11 cellular contexts compared by ENCODE assay signal in the genomic region with DNA sequence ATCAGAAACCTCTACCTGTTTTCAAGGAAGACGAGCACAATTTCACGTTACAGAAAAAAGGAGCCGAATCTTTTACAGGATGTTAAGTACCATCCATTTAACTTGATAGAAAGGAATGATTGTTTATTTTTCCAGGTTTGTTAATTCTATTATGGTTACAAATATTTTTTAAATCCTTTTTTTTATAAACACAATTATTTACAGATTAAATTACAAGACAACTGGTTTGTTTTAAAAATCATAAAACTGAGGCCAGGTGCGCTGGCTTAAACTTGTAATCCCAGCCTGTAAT. TPM values are rescaled to one million over a fixed set of nuclear protein-coding genes. Genes with fewer than 3 reads are reported as not detected.
DNase-seq lines count a peak whose midpoint lies in the region; ATAC-seq and TF ChIP-seq lines count a peak whose summit lies in the region.
"Had no signal": no experiment of that assay in that cellular context is flagged by ENCODE, and none has a peak within 500 bp of the region (broad histone marks: within the 10 kb centered on the region; RNA-seq: fewer than 3 reads in every experiment).

No MANE protein-coding gene starts in this region.

- TF ChIP-seq POLR2A in transverse colon (IDR thresholded peaks at IDR 0.05) = no peak

- in situ Hi-C loops in mammary epithelial cell (cut with MboI; ENCODE audit: low sequenced_read_pairs in 2 of 2) (no loop called here), transverse colon (cut with MboI; ENCODE audit: low pct_ligation_motif_present in 1 of 4, low pct_unique_long_range_greater_than_20kb in 1 of 4, low sequenced_read_pairs in 3 of 4) (no loop called here)

- no peaks in the 10 kb centered on the region for H3K9me3 ChIP-seq in mammary epithelial cell (replicated peaks; ENCODE audit: insufficient read depth, low read length)
- no peaks in the 10 kb centered on the region for H3K9me3 ChIP-seq in transverse colon
- H3K9me3 ChIP-seq: adrenal gland, HAP-1, neutrophil had no signal

- H3K36me3 Mint-ChIP-seq in MCF 10A (ENCODE audit: insufficient read depth, unreplicated experiment) (peaks cover 44% of the 10 kb centered on the region), immature natural killer cell (no peaks in the 10 kb centered on the region)
- H3K36me3 Mint-ChIP-seq in activated CD4-positive, alpha-beta memory T cell treated with anti-CD3 and anti-CD28 coated beads for 36 hours = peaks cover 4% of the 10 kb centered on the region

- H3K27ac ChIP-seq in mammary epithelial cell (ENCODE audit: insufficient read depth, low read depth, low read length) (no peak overlapping the region), transverse colon (peak overlapping the region in 3 of 4 donors; percentile 23 to 79 (median 57))

- no peak overlapping the region for H2AFZ ChIP-seq in mammary epithelial cell (ENCODE audit: low read depth, low read length)

- H3K27me3 ChIP-seq in mammary epithelial cell (ENCODE audit: insufficient read depth, low read length) (no peaks in the 10 kb centered on the region), transverse colon (no peaks in the 10 kb centered on the region)
- H3K27me3 ChIP-seq: adrenal gland had no signal

- no peak overlapping the region for H3K9ac ChIP-seq in mammary epithelial cell (ENCODE audit: insufficient read depth, low read length)

- no peak for ATAC-seq in GM21786 (IDR thresholded peaks at IDR 0.05; ENCODE audit: unreplicated experiment)

- CTCF ChIA-PET in MCF 10A (lab: Yijun Ruan, JAX) (interaction anchor here (0.7 to 6.8 kb wide), 3 partner anchors 22 to 57 kb away, joined by 3 to 75 read pairs (median 3); a partner anchor contains a TSS), mammary epithelial cell (lab: Charles Lee; ENCODE audit: low non-redundant PET) (no interaction called here)
- CTCF ChIA-PET in activated CD4-positive, alpha-beta memory T cell treated with anti-CD3 and anti-CD28 coated beads for 36 hours (lab: Charles Lee) = no interaction called here

- WGBS in mammary epithelial cell (ENCODE audit: low coverage, missing lambda C conversion rate) = 42% methylated on average over 4 of the region's 4 CpGs
- 14 to 24% methylated on average over 4 of the region's 4 CpGs for WGBS in transverse colon (ENCODE audit: low coverage in 1 of 2), 2 donors

- no TSS peak for BruUV-seq in MCF 10A (replicated peaks; lab: Mats Ljungman, UMichigan)
- BruUV-seq in mammary epithelial cell (replicated peaks; lab: Mats Ljungman, UMichigan) = no TSS peak

- H3K4me2 ChIP-seq in mammary epithelial cell (ENCODE audit: insufficient read depth, low read depth, low read length) = no peak overlapping the region

- H3K27ac Mint-ChIP-seq in MCF 10A (ENCODE audit: low read depth, unreplicated experiment) (no peak overlapping the region), immature natural killer cell (peak overlapping the region; percentile 85 to 93 (median 88))
- no peak overlapping the region for H3K27ac Mint-ChIP-seq in activated CD4-positive, alpha-beta memory T cell treated with anti-CD3 and anti-CD28 coated beads for 36 hours

- H3K4me1 Mint-ChIP-seq in MCF 10A (ENCODE audit: insufficient read depth, unreplicated experiment) (peaks cover 10% of the 10 kb centered on the region), immature natural killer cell (peaks cover 42 to 56% of the 10 kb centered on the region in 2 donors)
- H3K4me1 Mint-ChIP-seq in activated CD4-positive, alpha-beta memory T cell treated with anti-CD3 and anti-CD28 coated beads for 36 hours (ENCODE audit: low read depth) = peaks cover 36% of the 10 kb centered on the region

- H3K9me3 Mint-ChIP-seq in MCF 10A (ENCODE audit: unreplicated experiment) = no peaks in the 10 kb centered on the region
- H3K9me3 Mint-ChIP-seq in activated CD4-positive, alpha-beta memory T cell treated with anti-CD3 and anti-CD28 coated beads for 36 hours = peaks cover 6% of the 10 kb centered on the region
- H3K9me3 Mint-ChIP-seq in immature natural killer cell = peaks cover 0 to 5% (median 0%) of the 10 kb centered on the region in 6 donors

- no peaks in the 10 kb centered on the region for H3K79me2 ChIP-seq in mammary epithelial cell (ENCODE audit: insufficient read depth, low read length)

- H3K27me3 Mint-ChIP-seq in MCF 10A (ENCODE audit: insufficient read depth, unreplicated experiment) (no peaks in the 10 kb centered on the region), immature natural killer cell (ENCODE audit: low read depth in 3 of 3) (peaks cover 35 to 43% (median 41%) of the 10 kb centered on the region in 3 donors)
- H3K27me3 Mint-ChIP-seq in activated CD4-positive, alpha-beta memory T cell treated with anti-CD3 and anti-CD28 coated beads for 36 hours = peaks cover 16% of the 10 kb centered on the region

- H3K36me3 ChIP-seq in mammary epithelial cell (ENCODE audit: insufficient read depth, low read length) (no peaks in the 10 kb centered on the region), transverse colon (no peaks in the 10 kb centered on the region)
- H3K36me3 ChIP-seq: adrenal gland, HAP-1, neutrophil had no signal

- no peaks in the 10 kb centered on the region for H4K20me1 ChIP-seq in mammary epithelial cell (ENCODE audit: insufficient read depth, low read length)

- dilution Hi-C loops in mammary epithelial cell (cut with HindIII; ENCODE audit: low sequenced_read_pairs) = loop anchor here (5.0 kb wide), 2 partner anchors 56 to 94 kb away; a partner anchor contains a TSS

- POLR2A ChIA-PET in MCF 10A (lab: Yijun Ruan, JAX) = interaction anchor here (1.4 to 3.7 kb wide), 2 partner anchors 16 to 24 kb away, joined by 4 to 31 read pairs; no protein-coding TSS in a partner anchor
- POLR2A ChIA-PET in activated CD4-positive, alpha-beta memory T cell treated with anti-CD3 and anti-CD28 coated beads for 36 hours (lab: Charles Lee) = no interaction called here

- no peak for DNase-seq in MCF 10A (ENCODE audit: unreplicated experiment)
- DNase-seq in mammary epithelial cell = no peak
- no peak for DNase-seq in activated CD4-positive, alpha-beta memory T cell treated with anti-CD3 and anti-CD28 coated beads for 36 hours
- DNase-seq in immature natural killer cell = no peak
- DNase-seq in transverse colon = no peak
- no peak for DNase-seq in NCI-H1436 treated with DMSO at 0.1 percent for 48 hours (lab: John Stamatoyannopoulos, UW)
- no peak for DNase-seq in cardiac septum (ENCODE audit: low spot score)

- no peak for TF ChIP-seq CTCF in MCF 10A (IDR thresholded peaks at IDR 0.05; ENCODE audit: unreplicated experiment)
- TF ChIP-seq CTCF in mammary epithelial cell (conservative IDR thresholded peaks at IDR 0.05 in 1 of 2, IDR thresholded peaks at IDR 0.05 in 1 of 2; ENCODE audit: extremely low read depth in 1 of 2, insufficient read depth in 1 of 2, low read depth in 1 of 2, low read length in 2 of 2) = no peak
- TF ChIP-seq CTCF in transverse colon (IDR thresholded peaks at IDR 0.05) = no peak

- intact Hi-C loops in MCF 10A (cut with micrococcal nuclease) (loop anchor here (2.0 kb wide), 1 partner anchor 14 kb away; no protein-coding TSS in a partner anchor), mammary epithelial cell (cut with micrococcal nuclease) (loop anchor here (2.0 to 5.0 kb wide), 2 partner anchors 36 to 129 kb away; a partner anchor contains a TSS), transverse colon (cut with DNase I; ENCODE audit: low total_unique reads) (no loop called here), cardiac septum (cut with DNase I) (no loop called here)
- intact Hi-C loops in activated CD4-positive, alpha-beta memory T cell treated with anti-CD3 and anti-CD28 coated beads for 36 hours (cut with micrococcal nuclease) = loop anchor here (2.0 to 5.0 kb wide), 3 partner anchors 30 to 349 kb away; a partner anchor contains a TSS

- peaks cover 20% of the 10 kb centered on the region for H3K4me1 ChIP-seq in mammary epithelial cell (ENCODE audit: insufficient read depth, low read length)
- H3K4me1 ChIP-seq in transverse colon = peaks cover 11 to 44% (median 32%) of the 10 kb centered on the region in 4 donors

- H3K4me3 Mint-ChIP-seq in MCF 10A (ENCODE audit: unreplicated experiment) = peak overlapping the region; percentile 83
- H3K4me3 Mint-ChIP-seq in activated CD4-positive, alpha-beta memory T cell treated with anti-CD3 and anti-CD28 coated beads for 36 hours = peak overlapping the region; percentile 75
- H3K4me3 Mint-ChIP-seq in immature natural killer cell = peak overlapping the region in 4 of 5 donors; percentile 78 to 90 (median 82)

- H3K4me3 ChIP-seq in mammary epithelial cell (replicated peaks in 1 of 3; ENCODE audit: insufficient read depth in 1 of 3, low read depth in 2 of 3, low read length in 3 of 3) (no peak overlapping the region), transverse colon (no peak overlapping the region)

- TF ChIP-seq EP300 in transverse colon (IDR thresholded peaks at IDR 0.05; ENCODE audit: low read depth) = no peak

RNA-seq across cellular contexts. Expression of a gene that starts 18.2 kb away (rescaled TPM):
- 19.7 and 20.7 TPM in 2 replicates for total RNA-seq in MCF 10A (2022)
- 10 to 100 TPM in 1 of 2 donors, 1 to 10 TPM in 1; 7.7 to 10.8 TPM for total RNA-seq in mammary epithelial cell
- polyA plus RNA-seq in mammary epithelial cell = 0.78 TPM
- 6.5 TPM for polyA minus RNA-seq in mammary epithelial cell
- 1 to 10 TPM; 9.0 TPM for total RNA-seq in activated CD4-positive, alpha-beta memory T cell treated with anti-CD3 and anti-CD28 coated beads for 36 hours
- polyA plus RNA-seq in immature natural killer cell = 1 to 10 TPM; 1.7 to 4.5 (median 2.4) TPM
- 10 to 100 TPM; 12.1 to 64.3 (median 16.1) TPM for total RNA-seq in transverse colon
- 7.5 TPM for total RNA-seq in cardiac septum

RNA-seq across cellular contexts. Expression of a gene that starts 35.0 kb away (rescaled TPM):
- not detected in 2 replicates for total RNA-seq in MCF 10A (2022)
- total RNA-seq in mammary epithelial cell = not detected
- 0.54 TPM for polyA plus RNA-seq in mammary epithelial cell
- not detected for polyA minus RNA-seq in mammary epithelial cell
- not detected for total RNA-seq in activated CD4-positive, alpha-beta memory T cell treated with anti-CD3 and anti-CD28 coated beads for 36 hours
- polyA plus RNA-seq in immature natural killer cell = not detected
- not detected for total RNA-seq in transverse colon
- not detected for total RNA-seq in cardiac septum
- total RNA-seq: adrenal gland had no signal
- polyA plus RNA-seq: adrenal gland had no signal

RNA-seq across cellular contexts. Expression of a gene that starts 40.6 kb away (rescaled TPM):
- total RNA-seq in MCF 10A (2022) = 11.8 and 12.1 TPM in 2 replicates
- total RNA-seq in mammary epithelial cell = 10 to 100 TPM; 14.8 to 19.2 TPM
- 9.8 TPM for polyA plus RNA-seq in mammary epithelial cell
- 6.7 TPM for polyA minus RNA-seq in mammary epithelial cell
- total RNA-seq in activated CD4-positive, alpha-beta memory T cell treated with anti-CD3 and anti-CD28 coated beads for 36 hours = under 1 TPM in 1 of 2 experiments, not detected in 1; 0.21 TPM
- polyA plus RNA-seq in immature natural killer cell = under 1 TPM in 1 of 3 donors, not detected in 2; 0.13 TPM
- 10 to 100 TPM in 3 of 4 donors, 1 to 10 TPM in 1; 5.2 to 16.3 (median 15.5) TPM for total RNA-seq in transverse colon
- total RNA-seq in cardiac septum = 6.5 TPM

RNA-seq across cellular contexts. Expression of a gene that starts 53.9 kb away (rescaled TPM):
- total RNA-seq in MCF 10A (2022) = 0.49 and 1.4 TPM in 2 replicates
- not detected for total RNA-seq in mammary epithelial cell
- polyA plus RNA-seq in mammary epithelial cell = not detected
- not detected for polyA minus RNA-seq in mammary epithelial cell
- under 1 TPM in 1 of 2 experiments, not detected in 1; 0.19 TPM for total RNA-seq in activated CD4-positive, alpha-beta memory T cell treated with anti-CD3 and anti-CD28 coated beads for 36 hours
- polyA plus RNA-seq in immature natural killer cell = under 1 TPM in 1 of 3 donors, not detected in 2; 0.13 TPM
- total RNA-seq in transverse colon = not detected
- total RNA-seq in cardiac septum = not detected

Comparison
In these comparisons a context has a peak if more than half of its experiments do, and no peak if none do; other contexts are left out.
1. H3K27ac Mint-ChIP-seq: peak in immature natural killer cell (6 of 6); none in MCF 10A (single experiment) and activated CD4-positive, alpha-beta memory T cell treated with anti-CD3 and anti-CD28 coated beads for 36 hours (single experiment).
2. intact Hi-C loops: an anchor here in MCF 10A (2.0 kb wide), mammary epithelial cell (2.0 to 5.0 kb wide) and activated CD4-positive, alpha-beta memory T cell treated with anti-CD3 and anti-CD28 coated beads for 36 hours (2.0 to 5.0 kb wide); none called in transverse colon and cardiac septum.
3. Peak in every context shown above with its lines, with median percentiles within 50 percentile points of each other: H3K4me3 Mint-ChIP-seq.